In the genomic region with DNA sequence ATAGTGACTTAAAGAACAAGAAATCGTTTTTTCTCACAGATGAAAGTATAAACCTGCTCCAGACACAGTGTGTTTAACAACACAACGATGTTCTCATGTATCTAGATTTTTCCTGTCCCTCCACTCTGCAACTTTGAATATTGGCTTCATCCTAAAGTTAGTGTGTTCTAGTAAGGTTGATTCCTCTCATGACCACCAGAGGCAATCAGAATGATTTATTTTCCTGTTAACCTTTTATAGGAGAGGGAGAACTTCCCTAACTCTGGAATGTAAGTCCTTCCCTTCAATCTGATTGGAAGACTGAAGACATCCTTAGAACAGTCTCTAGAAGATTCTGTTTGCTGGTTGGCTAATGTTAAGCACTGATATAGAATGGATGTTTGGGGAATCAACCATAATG, we compare ENCODE assay signal across 12 cellular contexts. TPM values are rescaled to one million over a fixed set of nuclear protein-coding genes. Genes with fewer than 3 reads are reported as not detected.
A peak's percentile ranks its signal among the peaks of the same experiment; 100 is the strongest.
DNase-seq lines count a peak whose midpoint lies in the region; ATAC-seq, FAIRE-seq and TF ChIP-seq lines count a peak whose summit lies in the region.
"Had no signal": no experiment of that assay in that cellular context is flagged by ENCODE, and none has a peak within 500 bp of the region (broad histone marks: within the 10 kb centered on the region; RNA-seq: fewer than 3 reads in every experiment).

No MANE protein-coding gene starts in this region.

- peak; percentile 5 for DNase-seq in HepG2 (ENCODE audit: low spot score)
- no peak for DNase-seq in right lobe of liver
- DNase-seq in fibroblast of mammary gland (ENCODE audit: low read depth), result no peak
- DNase-seq in SHP77 treated with DMSO at 0.1 percent for 48 hours (lab: John Stamatoyannopoulos, UW), result no peak
- DNase-seq in testis, result no peak
- DNase-seq in prostate gland (ENCODE audit: low spot score), result no peak
- DNase-seq: activated B cell treated with CpG ODN at 0.5 μM for 24 hours, uterus had no signal

- H2AFZ ChIP-seq in HepG2 (ENCODE audit: low read length) (no peak overlapping the region), OCI-LY3 (ENCODE audit: low read depth, low read length) (no peak overlapping the region)

- ATAC-seq in HepG2 (peak; percentile 42; the same call in 2 of the 3 replicates), right lobe of liver (no peak), GM21529 (IDR thresholded peaks at IDR 0.05; ENCODE audit: unreplicated experiment) (no peak)

- H3K4me1 ChIP-seq in HepG2 (ENCODE audit: insufficient read depth, low read length) (peaks cover 5% of the 10 kb centered on the region; the same call in 1 of the 2 replicates), right lobe of liver (no peaks in the 10 kb centered on the region), OCI-LY3 (ENCODE audit: low read length) (peaks cover 4% of the 10 kb centered on the region; the same call in 1 of the 2 replicates), testis (no peaks in the 10 kb centered on the region), prostate gland (replicated peaks) (no peaks in the 10 kb centered on the region)
- H3K4me1 ChIP-seq: uterus had no signal

- no TSS peak for BruUV-seq in HepG2 (replicated peaks; lab: Mats Ljungman, UMichigan)

- CTCF ChIA-PET in HepG2 (lab: Yijun Ruan, JAX; ENCODE audit: low intra/inter-chr PET ratio, low total read pairs), result no interaction called here

- 0% methylated on average over 2 of the region's 2 CpGs for WGBS in HepG2 (ENCODE audit: low lambda C conversion rate)
- 49% methylated on average over 2 of the region's 2 CpGs for WGBS in right lobe of liver (ENCODE audit: insufficient coverage, low coverage, low lambda C conversion rate, missing lambda C conversion rate)
- WGBS in testis, 2 donors, result 71 to 79% methylated on average over 2 of the region's 2 CpGs
- 64% methylated on average over 2 of the region's 2 CpGs for WGBS in prostate gland

- no peaks in the 10 kb centered on the region for H3K79me2 ChIP-seq in HepG2 (ENCODE audit: insufficient read depth, low read length)
- H3K79me2 ChIP-seq in OCI-LY3 (ENCODE audit: low read length), result no peaks in the 10 kb centered on the region

- no peaks in the 10 kb centered on the region for H3K27me3 ChIP-seq in HepG2 (ENCODE audit: control insufficient read depth in 1 of 2, insufficient read depth in 2 of 2, low read length in 2 of 2)
- no peaks in the 10 kb centered on the region for H3K27me3 ChIP-seq in right lobe of liver
- no peaks in the 10 kb centered on the region for H3K27me3 ChIP-seq in OCI-LY3 (ENCODE audit: low read depth, low read length)
- no peaks in the 10 kb centered on the region for H3K27me3 ChIP-seq in testis
- no peaks in the 10 kb centered on the region for H3K27me3 ChIP-seq in prostate gland (replicated peaks; ENCODE audit: insufficient read depth)
- H3K27me3 ChIP-seq: uterus had no signal

- in situ Hi-C loops in HepG2 (cut with HindIII; ENCODE audit: extremely low pct_ligation_motif_present, low pct_unique_long_range_greater_than_20kb), result no loop called here

- H3K27ac ChIP-seq in HepG2 (ENCODE audit: extremely low read length, insufficient read depth, low read length) (no peak overlapping the region), right lobe of liver (no peak overlapping the region), OCI-LY3 (ENCODE audit: low read length) (no peak overlapping the region), testis (no peak overlapping the region), prostate gland (no peak overlapping the region)
- H3K27ac ChIP-seq: uterus had no signal

- no peak for TF ChIP-seq RAD21 in HepG2 (CRISPR knock-in tag; IDR thresholded peaks at IDR 0.05)

- TF ChIP-seq EP300 in HepG2 (IDR thresholded peaks at IDR 0.05; ENCODE audit: low read depth in 2 of 2, low read length in 2 of 2), result no peak
- no peak for TF ChIP-seq EP300 in HepG2 (CRISPR knock-in tag; IDR thresholded peaks at IDR 0.05; ENCODE audit: borderline replicate concordance)

- no peaks in the 10 kb centered on the region for H3K36me3 ChIP-seq in HepG2 (replicated peaks in 1 of 2; ENCODE audit: control insufficient read depth in 1 of 2, insufficient read depth in 2 of 2, low read length in 2 of 2)
- no peaks in the 10 kb centered on the region for H3K36me3 ChIP-seq in right lobe of liver
- no peaks in the 10 kb centered on the region for H3K36me3 ChIP-seq in OCI-LY3 (replicated peaks; ENCODE audit: low read depth, low read length)
- no peaks in the 10 kb centered on the region for H3K36me3 ChIP-seq in testis (ENCODE audit: low read depth, missing control alignments)
- H3K36me3 ChIP-seq in prostate gland, result no peaks in the 10 kb centered on the region
- H3K36me3 ChIP-seq: uterus had no signal

- no peaks in the 10 kb centered on the region for H3K9me3 ChIP-seq in HepG2 (ENCODE audit: low read length)
- H3K9me3 ChIP-seq in right lobe of liver, result no peaks in the 10 kb centered on the region
- H3K9me3 ChIP-seq in OCI-LY3 (ENCODE audit: insufficient read depth, low read length), result no peaks in the 10 kb centered on the region
- no peaks in the 10 kb centered on the region for H3K9me3 ChIP-seq in testis
- no peaks in the 10 kb centered on the region for H3K9me3 ChIP-seq in prostate gland
- H3K9me3 ChIP-seq: uterus had no signal

- intact Hi-C loops in HepG2 (cut with micrococcal nuclease; ENCODE audit: unreplicated experiment) (no loop called here), right lobe of liver (cut with DNase I) (no loop called here), testis (cut with DNase I; ENCODE audit: low total_unique reads) (no loop called here), prostate gland (cut with DNase I) (no loop called here)

- TF ChIP-seq POLR2A in HepG2 (IDR thresholded peaks at IDR 0.05; ENCODE audit: insufficient read depth in 1 of 2, low read depth in 2 of 2, low read length in 2 of 2), result no peak
- no peak for TF ChIP-seq POLR2A in right lobe of liver (IDR thresholded peaks at IDR 0.05)
- no peak for TF ChIP-seq POLR2A in testis (IDR thresholded peaks at IDR 0.05)
- TF ChIP-seq POLR2A in prostate gland (IDR thresholded peaks at IDR 0.05), result no peak

- FAIRE-seq in HepG2 (lab: Jason Lieb, UNC), result no peak

- H3K4me2 ChIP-seq in HepG2 (ENCODE audit: low read depth, low read length) (no peak overlapping the region), OCI-LY3 (ENCODE audit: low read length) (no peak overlapping the region)

- TF ChIP-seq CTCF in HepG2 (CRISPR knock-in tag; IDR thresholded peaks at IDR 0.05) (no peak), right lobe of liver (IDR thresholded peaks at IDR 0.05) (peak in 1 of 4 donors; percentile 4), OCI-LY3 (IDR thresholded peaks at IDR 0.05; ENCODE audit: low read depth, low read length) (peak; percentile 22; the same call in 1 of the 2 replicates), fibroblast of mammary gland (conservative IDR thresholded peaks at IDR 0.05; ENCODE audit: control insufficient read depth, insufficient read depth, low read depth, low read length) (peak; percentile 11), testis (IDR thresholded peaks at IDR 0.05) (peak in 1 of 3 experiments; percentile 20), prostate gland (IDR thresholded peaks at IDR 0.05) (no peak)

- H4K20me1 ChIP-seq in HepG2 (ENCODE audit: insufficient read depth, low read length), result no peaks in the 10 kb centered on the region
- no peaks in the 10 kb centered on the region for H4K20me1 ChIP-seq in OCI-LY3 (ENCODE audit: insufficient read depth, low read length)

- POLR2A ChIA-PET in HepG2 (lab: Yijun Ruan, JAX), result no interaction called here

- H3K9ac ChIP-seq in HepG2 (ENCODE audit: insufficient read depth, low read depth, low read length) (no peak overlapping the region), OCI-LY3 (ENCODE audit: low read length) (no peak overlapping the region)

- H3K4me3 ChIP-seq in HepG2 (replicated peaks in 1 of 3; ENCODE audit: insufficient read depth in 1 of 3, low read depth in 2 of 3, low read length in 3 of 3), result no peak overlapping the region
- no peak overlapping the region for H3K4me3 ChIP-seq in right lobe of liver
- no peak overlapping the region for H3K4me3 ChIP-seq in OCI-LY3 (ENCODE audit: low read length)
- no peak overlapping the region for H3K4me3 ChIP-seq in fibroblast of mammary gland (ENCODE audit: control insufficient read depth, low read depth, low read length)
- H3K4me3 ChIP-seq in testis, result no peak overlapping the region
- no peak overlapping the region for H3K4me3 ChIP-seq in prostate gland
- H3K4me3 ChIP-seq: uterus had no signal

RNA-seq across cellular contexts. Expression of a gene that starts 41.0 kb away (rescaled TPM):
- total RNA-seq in HepG2 (2016; rRNA removed; fragmentation: Illumina TruSeq; extraction: Trizol), result 3.8 and 3.9 TPM in 2 replicates
- 2.1 and 2.6 TPM in 2 replicates for total RNA-seq in HepG2 (2016; cell fraction: cytosol; rRNA removed; fragmentation: Illumina TruSeq; extraction: Trizol; ENCODE audit: low read depth)
- 3.6 and 3.7 TPM in 2 replicates for total RNA-seq in HepG2 (2016; cell fraction: insoluble cytoplasmic fraction; rRNA removed; fragmentation: Illumina TruSeq; extraction: Trizol)
- 2.8 and 2.9 TPM in 2 replicates for total RNA-seq in HepG2 (2016; cell fraction: membrane; rRNA removed; fragmentation: Illumina TruSeq; extraction: Trizol)
- 4.1 and 4.4 TPM in 2 replicates for total RNA-seq in HepG2 (2016; cell fraction: nucleus; rRNA removed; fragmentation: Illumina TruSeq; extraction: Trizol)
- polyA plus RNA-seq in HepG2 (2011; rRNA removed), result 2.0 and 2.2 TPM in 2 replicates
- polyA plus RNA-seq in HepG2 (2011; cell fraction: cytosol; rRNA removed), result 1.1 and 1.4 TPM in 2 replicates
- 1.9 and 2.1 TPM in 2 replicates for polyA plus RNA-seq in HepG2 (2011; cell fraction: nucleus; rRNA removed)
- 1.9 and 2.0 TPM in 2 replicates for polyA plus RNA-seq in HepG2 (2012)
- 0.09 and 0.10 TPM in 2 replicates for polyA plus RNA-seq in HepG2 (2016; cell fraction: cytosol; fragmentation: Illumina TruSeq; extraction: Trizol; ENCODE audit: low read depth)
- polyA plus RNA-seq in HepG2 (2016; cell fraction: insoluble cytoplasmic fraction; fragmentation: Illumina TruSeq; extraction: Trizol; ENCODE audit: low read depth), result 2.5 and 3.2 TPM in 2 replicates
- 0.68 and 0.81 TPM in 2 replicates for polyA plus RNA-seq in HepG2 (2016; cell fraction: membrane; fragmentation: Illumina TruSeq; extraction: Trizol; ENCODE audit: low read depth)
- polyA plus RNA-seq in HepG2 (2016; cell fraction: nucleus; fragmentation: Illumina TruSeq; extraction: Trizol; ENCODE audit: insufficient read depth, low read depth), result 2.3 and 2.4 TPM in 2 replicates
- 3.0 and 16.9 TPM in 2 replicates for polyA minus RNA-seq in HepG2 (2011; rRNA and poly(A)+ RNA removed; ENCODE audit: low replicate concordance)
- 1.9 and 3.3 TPM in 2 replicates for polyA minus RNA-seq in HepG2 (2011; cell fraction: cytosol; rRNA and poly(A)+ RNA removed)
- polyA minus RNA-seq in HepG2 (2011; cell fraction: nucleus; rRNA and poly(A)+ RNA removed), result 7.6 and 9.2 TPM in 2 replicates
- total RNA-seq in right lobe of liver, result under 1 TPM; 0.09 to 0.44 (median 0.31) TPM
- 10 to 100 TPM; 55.9 to 57.5 TPM for total RNA-seq in testis
- polyA plus RNA-seq in testis (ENCODE audit: insufficient read depth, low read depth, low replicate concordance), result 11.6 TPM
- total RNA-seq in prostate gland, result 10 to 100 TPM in 1 of 2 donors, 1 to 10 TPM in 1; 5.3 to 37.3 TPM

RNA-seq across cellular contexts. Expression of a gene that starts 51.6 kb away (rescaled TPM):
- total RNA-seq in HepG2 (2016; rRNA removed; fragmentation: Illumina TruSeq; extraction: Trizol), result not detected in 2 replicates
- total RNA-seq in HepG2 (2016; cell fraction: cytosol; rRNA removed; fragmentation: Illumina TruSeq; extraction: Trizol; ENCODE audit: low read depth), result not detected in 2 replicates
- not detected in 2 replicates for total RNA-seq in HepG2 (2016; cell fraction: insoluble cytoplasmic fraction; rRNA removed; fragmentation: Illumina TruSeq; extraction: Trizol)
- total RNA-seq in HepG2 (2016; cell fraction: membrane; rRNA removed; fragmentation: Illumina TruSeq; extraction: Trizol), result not detected in 2 replicates
- total RNA-seq in HepG2 (2016; cell fraction: nucleus; rRNA removed; fragmentation: Illumina TruSeq; extraction: Trizol), result not detected in 2 replicates
- not detected in 2 replicates for polyA plus RNA-seq in HepG2 (2011; rRNA removed)
- not detected in 2 replicates for polyA plus RNA-seq in HepG2 (2011; cell fraction: cytosol; rRNA removed)
- polyA plus RNA-seq in HepG2 (2011; cell fraction: nucleus; rRNA removed), result not detected in 2 replicates
- polyA plus RNA-seq in HepG2 (2012), result not detected in 2 replicates
- not detected in 2 replicates for polyA plus RNA-seq in HepG2 (2016; cell fraction: cytosol; fragmentation: Illumina TruSeq; extraction: Trizol; ENCODE audit: low read depth)
- polyA plus RNA-seq in HepG2 (2016; cell fraction: insoluble cytoplasmic fraction; fragmentation: Illumina TruSeq; extraction: Trizol; ENCODE audit: low read depth), result not detected in 2 replicates
- not detected in 2 replicates for polyA plus RNA-seq in HepG2 (2016; cell fraction: membrane; fragmentation: Illumina TruSeq; extraction: Trizol; ENCODE audit: low read depth)
- not detected in 2 replicates for polyA plus RNA-seq in HepG2 (2016; cell fraction: nucleus; fragmentation: Illumina TruSeq; extraction: Trizol; ENCODE audit: insufficient read depth, low read depth)
- not detected in 2 replicates for polyA minus RNA-seq in HepG2 (2011; rRNA and poly(A)+ RNA removed; ENCODE audit: low replicate concordance)
- polyA minus RNA-seq in HepG2 (2011; cell fraction: cytosol; rRNA and poly(A)+ RNA removed), result not detected in 2 replicates
- not detected in 2 replicates for polyA minus RNA-seq in HepG2 (2011; cell fraction: nucleus; rRNA and poly(A)+ RNA removed)
- total RNA-seq in right lobe of liver, result not detected
- total RNA-seq in testis, result 10 to 100 TPM; 13.1 to 20.1 TPM
- polyA plus RNA-seq in testis (ENCODE audit: insufficient read depth, low read depth, low replicate concordance), result 36.1 TPM
- 1 to 10 TPM in 1 of 2 donors, not detected in 1; 2.9 TPM for total RNA-seq in prostate gland
- total RNA-seq: glomerular endothelial cell, mesothelial cell of epicardium, uterus had no signal

Comparison
In these comparisons a context has a peak if more than half of its experiments do, and no peak if none do; other contexts are left out.
1. CTCF ChIP-seq: peak in OCI-LY3 (single experiment) and fibroblast of mammary gland (single experiment); none in HepG2 (single experiment) and prostate gland (0 of 4).